ENCODE assay signal across 20 cellular contexts in the genomic region with DNA sequence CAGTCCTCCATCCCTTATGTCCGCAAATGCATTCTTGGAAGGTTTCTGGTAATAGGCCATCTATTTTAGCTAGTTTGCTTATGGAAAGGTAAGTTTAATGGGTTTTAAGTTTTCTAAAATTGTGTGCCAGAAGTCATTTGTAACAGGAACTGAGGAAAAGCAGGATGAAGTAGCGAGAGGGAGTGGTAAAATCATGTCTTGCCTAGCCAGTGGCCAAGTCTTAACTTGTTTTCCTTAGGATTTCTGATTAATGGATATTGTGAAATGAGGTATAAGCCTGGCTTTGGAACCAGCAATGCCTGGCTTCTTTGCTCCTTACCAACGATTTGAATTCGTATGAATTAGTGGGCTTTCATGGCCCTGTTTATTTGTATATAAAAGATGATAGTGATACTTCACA. TPM values are rescaled to one million over a fixed set of nuclear protein-coding genes. Genes with fewer than 3 reads are reported as not detected.
DNase-seq lines count a peak whose midpoint lies in the region; ATAC-seq, FAIRE-seq and TF ChIP-seq lines count a peak whose summit lies in the region.
"Had no signal": no experiment of that assay in that cellular context is flagged by ENCODE, and none has a peak within 500 bp of the region (broad histone marks: within the 10 kb centered on the region; RNA-seq: fewer than 3 reads in every experiment).

No MANE protein-coding gene starts in this region.

- H3K27ac ChIP-seq in GM23248 (no peak overlapping the region), astrocyte (ENCODE audit: low read depth, low read length) (no peak overlapping the region), neuronal stem cell (replicated peaks; ENCODE audit: low read length) (no peak overlapping the region)
- H3K27ac ChIP-seq: SJSA1 had no signal

- H3K4me3 ChIP-seq in GM23248 (no peak overlapping the region), astrocyte (ENCODE audit: insufficient read depth, low read depth, low read length) (no peak overlapping the region), fibroblast of villous mesenchyme (ENCODE audit: low read depth, low read length) (no peak overlapping the region), skeletal muscle satellite cell (ENCODE audit: low read length) (no peak overlapping the region), neuronal stem cell (ENCODE audit: low read length in 2 of 2) (no peak overlapping the region), mucosa of descending colon (no peak overlapping the region)
- H3K4me3 ChIP-seq: heart right ventricle, K562, right atrium auricular region, SJSA1 had no signal

- peaks cover 37% of the 10 kb centered on the region for H3F3A ChIP-seq in GM23248 (ENCODE audit: insufficient read depth)

- no peak for TF ChIP-seq CTCF in astrocyte (IDR thresholded peaks at IDR 0.05; ENCODE audit: insufficient read depth, low read depth, low read length)
- TF ChIP-seq CTCF in fibroblast of villous mesenchyme (IDR thresholded peaks at IDR 0.05; ENCODE audit: insufficient read depth, low read depth, low read length) = no peak
- TF ChIP-seq CTCF in mucosa of descending colon (IDR thresholded peaks at IDR 0.05) = no peak

- no peak overlapping the region for H3K4me3 Mint-ChIP-seq in astrocyte (ENCODE audit: unreplicated experiment)
- H3K4me3 Mint-ChIP-seq: activated CD4-positive, alpha-beta T cell treated with anti-CD3 and anti-CD28 coated beads, Interleukin-2, amount 10 ng/mL, durations not matched to agents 24 days and 14 days; activated T-cell treated with anti-CD3 and anti-CD28 coated beads, Interleukin-2, amount 50 U/mL, for 4 hours; naive B cell had no signal

- no peak overlapping the region for H3K4ac ChIP-seq in neuronal stem cell (ENCODE audit: low read length)

- H2AFZ ChIP-seq in GM23248 (no peak overlapping the region), astrocyte (ENCODE audit: low read depth, low read length) (no peak overlapping the region), neuronal stem cell (ENCODE audit: low read length) (no peak overlapping the region)

- ATAC-seq in HG02759 (IDR thresholded peaks at IDR 0.05; ENCODE audit: unreplicated experiment) (no peak), mucosa of descending colon (no peak)
- ATAC-seq: activated T-cell treated with anti-CD3 and anti-CD28 coated beads, Interleukin-2, amount 50 U/mL, for 4 hours; heart right ventricle had no signal

- H3K18ac ChIP-seq in neuronal stem cell (ENCODE audit: low read length) = no peak overlapping the region

- in situ Hi-C loops in GM23248 (cut with MboI) = no loop called here

- intact Hi-C loops in mucosa of descending colon (cut with DNase I, micrococcal nuclease) = no loop called here

- no peak overlapping the region for H3K27ac Mint-ChIP-seq in astrocyte (ENCODE audit: unreplicated experiment)
- H3K27ac Mint-ChIP-seq: activated CD4-positive, alpha-beta T cell treated with anti-CD3 and anti-CD28 coated beads, Interleukin-2, amount 10 ng/mL, durations not matched to agents 24 days and 14 days had no signal

- H3K4me2 ChIP-seq in GM23248 (ENCODE audit: unreplicated experiment) (no peak overlapping the region), astrocyte (ENCODE audit: low read length) (no peak overlapping the region), skeletal muscle satellite cell (ENCODE audit: low read length) (peak overlapping the region; percentile 9), neuronal stem cell (ENCODE audit: insufficient read depth, low read length, poor library complexity, severe bottlenecking) (no peak overlapping the region)

- H2AK5ac ChIP-seq in neuronal stem cell (ENCODE audit: low read depth, low read length) = no peak overlapping the region

- H2BK120ac ChIP-seq in neuronal stem cell (ENCODE audit: low read depth, low read length) = no peak overlapping the region

- H4K91ac ChIP-seq in neuronal stem cell (ENCODE audit: low read depth, low read length, poor library complexity) = no peak overlapping the region

- H3K9me3 ChIP-seq in GM23248 (ENCODE audit: low read depth) (no peaks in the 10 kb centered on the region), astrocyte (ENCODE audit: insufficient read depth, low read depth, low read length) (no peaks in the 10 kb centered on the region), skeletal muscle satellite cell (replicated peaks; ENCODE audit: low read length) (no peaks in the 10 kb centered on the region), neuronal stem cell (replicated peaks in 1 of 2; ENCODE audit: control insufficient read depth in 2 of 2, insufficient read depth in 1 of 2, low read depth in 1 of 2, low read length in 2 of 2) (peaks cover under 1 to 8% of the 10 kb centered on the region in 2 donors), mucosa of descending colon (no peaks in the 10 kb centered on the region)
- H3K9me3 ChIP-seq: SJSA1 had no signal

- H3K4me1 ChIP-seq in GM23248 (ENCODE audit: insufficient read depth) = peaks cover 48% of the 10 kb centered on the region
- peaks cover 16% of the 10 kb centered on the region for H3K4me1 ChIP-seq in astrocyte (ENCODE audit: insufficient read depth, low read length)
- H3K4me1 ChIP-seq in skeletal muscle satellite cell (ENCODE audit: control insufficient read depth, insufficient read depth, low read length) = peaks cover 37% of the 10 kb centered on the region
- peaks cover under 1% of the 10 kb centered on the region in 2 donors for H3K4me1 ChIP-seq in neuronal stem cell (ENCODE audit: control insufficient read depth in 2 of 2, insufficient read depth in 1 of 2, low read depth in 1 of 2, low read length in 2 of 2)
- H3K4me1 ChIP-seq in mucosa of descending colon (ENCODE audit: low read depth) = peaks cover 21% of the 10 kb centered on the region
- H3K4me1 ChIP-seq: SJSA1 had no signal

- H3K79me1 ChIP-seq in neuronal stem cell (ENCODE audit: low read depth, low read length) = no peaks in the 10 kb centered on the region

- H3K79me2 ChIP-seq in GM23248 (ENCODE audit: insufficient read depth) (peaks cover 100% of the 10 kb centered on the region), astrocyte (ENCODE audit: insufficient read depth, low read length) (peaks cover 99% of the 10 kb centered on the region)

- H3K9me3 Mint-ChIP-seq in astrocyte (ENCODE audit: unreplicated experiment) = no peaks in the 10 kb centered on the region
- H3K9me3 Mint-ChIP-seq: activated T-cell treated with anti-CD3 and anti-CD28 coated beads, Interleukin-2, amount 50 U/mL, for 4 hours had no signal

- H3K9me2 ChIP-seq in GM23248 (ENCODE audit: insufficient read depth) = no peaks in the 10 kb centered on the region

- H3K9ac ChIP-seq in GM23248 (no peak overlapping the region), astrocyte (ENCODE audit: low read length) (no peak overlapping the region), skeletal muscle satellite cell (ENCODE audit: low read depth, low read length) (no peak overlapping the region), neuronal stem cell (ENCODE audit: low read depth, low read length, poor library complexity) (no peak overlapping the region)

- no peak overlapping the region for H2BK12ac ChIP-seq in neuronal stem cell (ENCODE audit: low read length)

- no peaks in the 10 kb centered on the region for H3K27me3 ChIP-seq in GM23248 (replicated peaks; ENCODE audit: insufficient read depth)
- H3K27me3 ChIP-seq in astrocyte (ENCODE audit: insufficient read depth, low read length) = no peaks in the 10 kb centered on the region
- H3K27me3 ChIP-seq in skeletal muscle satellite cell (ENCODE audit: control insufficient read depth, insufficient read depth, low read length) = no peaks in the 10 kb centered on the region
- H3K27me3 ChIP-seq in neuronal stem cell (ENCODE audit: control insufficient read depth in 3 of 3, insufficient read depth in 3 of 3, low read depth in 1 of 3, low read length in 3 of 3) = no peaks in the 10 kb centered on the region
- H3K27me3 ChIP-seq: heart right ventricle, right atrium auricular region, SJSA1 had no signal

- no peak overlapping the region for H2BK5ac ChIP-seq in neuronal stem cell (ENCODE audit: low read length)

- 57 to 59% methylated on average over 4 of the region's 4 CpGs for WGBS in GM23248 (ENCODE audit: low coverage in 1 of 2, low lambda C conversion rate in 2 of 2, missing lambda C conversion rate in 2 of 2), 2 experiments
- no CpG with 5 or more reads among the region's 4 CpGs for WGBS in neuronal stem cell (ENCODE audit: extremely low coverage in 2 of 2, insufficient read length in 2 of 2, insufficient replicate concordance in 1 of 2), 2 donors

- peak; percentile 46 for DNase-seq in GM23248
- DNase-seq in astrocyte (ENCODE audit: low read depth) = peak; percentile 48
- peak; percentile 64 for DNase-seq in fibroblast of villous mesenchyme (ENCODE audit: low read depth)
- no peak for DNase-seq in iPS-NIHi7 (ENCODE audit: extremely low spot score)
- no peak for DNase-seq in neuronal stem cell (ENCODE audit: low spot score)
- no peak for DNase-seq in mucosa of descending colon
- DNase-seq: activated CD4-positive, alpha-beta T cell treated with anti-CD3 and anti-CD28 coated beads, Interleukin-2, amount 10 ng/mL, durations not matched to agents 24 days and 14 days; activated T-cell treated with anti-CD3 and anti-CD28 coated beads, Interleukin-2, amount 50 U/mL, for 4 hours; heart right ventricle; left cardiac atrium; naive B cell; NCI-H1436; stimulated activated CD4-positive, alpha-beta T cell treated with anti-CD3 and anti-CD28 coated beads, Interleukin-4, amount 100 ng/mL, for 24 hours had no signal

- H3K27me3 Mint-ChIP-seq in astrocyte (ENCODE audit: low read depth, unreplicated experiment) = no peaks in the 10 kb centered on the region
- H3K27me3 Mint-ChIP-seq: activated CD4-positive, alpha-beta T cell treated with anti-CD3 and anti-CD28 coated beads, Interleukin-2, amount 10 ng/mL, durations not matched to agents 24 days and 14 days; naive B cell had no signal

- H3K23ac ChIP-seq in neuronal stem cell (ENCODE audit: low read depth, low read length, poor library complexity) = no peak overlapping the region

- peaks cover 46% of the 10 kb centered on the region for H3K4me1 Mint-ChIP-seq in astrocyte (ENCODE audit: low read depth, unreplicated experiment)

- H3K36me3 Mint-ChIP-seq in astrocyte (ENCODE audit: low read depth, unreplicated experiment) = peaks cover 6% of the 10 kb centered on the region

- H4K20me1 ChIP-seq in GM23248 (ENCODE audit: insufficient read depth) = peaks cover 38% of the 10 kb centered on the region
- peaks cover 95% of the 10 kb centered on the region for H4K20me1 ChIP-seq in astrocyte (ENCODE audit: insufficient read depth, low read length)

- H4K8ac ChIP-seq in neuronal stem cell (ENCODE audit: low read depth, low read length) = no peak overlapping the region

- H3K36me3 ChIP-seq in GM23248 (ENCODE audit: low read depth) = 0 out of 2 replicates have a peak, but pooled peaks cover 6% of the 10 kb centered on the region
- peaks cover 2% of the 10 kb centered on the region for H3K36me3 ChIP-seq in astrocyte (ENCODE audit: insufficient read depth, low read length)
- peaks cover 4% of the 10 kb centered on the region for H3K36me3 ChIP-seq in skeletal muscle satellite cell (ENCODE audit: insufficient read depth, low read length)
- peaks cover 2 to 12% of the 10 kb centered on the region in 2 donors for H3K36me3 ChIP-seq in neuronal stem cell (replicated peaks in 1 of 2; ENCODE audit: control insufficient read depth in 2 of 2, insufficient read depth in 2 of 2, low read length in 2 of 2)
- no peaks in the 10 kb centered on the region for H3K36me3 ChIP-seq in mucosa of descending colon (ENCODE audit: low read depth)

- H2BK15ac ChIP-seq in neuronal stem cell (ENCODE audit: low read length) = no peak overlapping the region

- no peak overlapping the region for H3K14ac ChIP-seq in neuronal stem cell (ENCODE audit: low read length)

- no peak for FAIRE-seq in astrocyte (lab: Jason Lieb, UNC)
- FAIRE-seq: D721Med, H54, K562 had no signal

RNA-seq across cellular contexts. Expression of a gene that starts 7.3 kb away (rescaled TPM):
- 25.0 and 26.6 TPM in 2 replicates for total RNA-seq in GM23248 (2014; rRNA removed; shearing (Covaris generic))
- polyA plus RNA-seq in GM23248 (2016; fragmentation: Nextera tagmentation; extraction: Ambion mirVana) = 20.3 and 20.6 TPM in 2 replicates
- 41.5 and 41.9 TPM in 2 replicates for total RNA-seq in astrocyte
- 14.5 and 19.9 TPM in 2 replicates for total RNA-seq in fibroblast of villous mesenchyme
- total RNA-seq in skeletal muscle satellite cell (2012; rRNA removed) = 13.9 and 15.9 TPM in 2 replicates
- 21.8 TPM for polyA plus RNA-seq in neuronal stem cell (2013, experiment 1 of 2)
- polyA plus RNA-seq in neuronal stem cell (2013, experiment 2 of 2) = 21.9 TPM
- 10 to 100 TPM; 28.5 to 41.7 (median 35.0) TPM for total RNA-seq in mucosa of descending colon

Comparison
In these comparisons a context has a peak if more than half of its experiments do, and no peak if none do; other contexts are left out.
1. DNase-seq: peak in GM23248 (single experiment), astrocyte (single experiment) and fibroblast of villous mesenchyme (single experiment); none in iPS-NIHi7 (single experiment), neuronal stem cell (single experiment) and mucosa of descending colon (0 of 3).